In the genomic region with DNA sequence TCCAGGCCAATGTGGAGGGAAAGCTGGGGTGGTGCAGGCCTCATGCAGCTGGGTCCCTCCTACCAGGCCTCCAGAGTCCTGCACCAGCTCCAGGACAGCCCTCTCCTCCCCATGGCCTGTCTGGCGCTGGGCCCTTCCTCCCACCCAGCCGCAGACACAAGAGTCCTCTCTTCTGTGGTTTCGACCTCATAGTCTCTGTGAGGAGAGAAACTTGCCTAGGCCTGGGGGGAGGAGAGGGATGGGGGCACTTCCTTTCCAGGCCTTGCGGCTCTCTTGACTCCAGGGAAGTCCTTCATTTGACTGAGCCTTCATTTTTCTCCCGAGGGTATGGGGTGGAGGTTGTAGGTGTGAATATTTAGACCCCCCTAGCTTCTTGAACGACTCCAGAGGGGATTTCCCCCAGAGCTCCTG, we compare ENCODE assay signal across 8 cellular contexts. TPM values are rescaled to one million over a fixed set of nuclear protein-coding genes. Genes with fewer than 3 reads are reported as not detected.
DNase-seq lines count a peak whose midpoint lies in the region; ATAC-seq, FAIRE-seq and TF ChIP-seq lines count a peak whose summit lies in the region.

No MANE protein-coding gene starts in this region.

- DNase-seq in Kasumi-1 (lab: John Stamatoyannopoulos, UW): peak; percentile 59 to 69
- DNase-seq in caudate nucleus (lab: John Stamatoyannopoulos, UW): peak in 1 of 61 donors; percentile 27
- peak in 1 of 3 donors; percentile 50 for DNase-seq in right lobe of liver
- DNase-seq in transverse colon: peak; percentile 25
- no peak for DNase-seq in NCI-H1930 (lab: John Stamatoyannopoulos, UW)
- DNase-seq in frontal cortex (ENCODE audit: low spot score in 2 of 2): no peak
- no peak for DNase-seq in NCI-H2081 treated with DMSO at 0.1 percent for 48 hours (lab: John Stamatoyannopoulos, UW)
- DNase-seq in stimulated activated CD4-positive, alpha-beta T cell treated with anti-CD3 and anti-CD28 coated beads, Interleukin-2, amount 100 ng/mL, for 24 hours: no peak

- no peak for FAIRE-seq in frontal cortex (lab: Jason Lieb, UNC)

- in situ Hi-C loops in transverse colon (cut with MboI; ENCODE audit: low pct_ligation_motif_present in 1 of 4, low pct_unique_long_range_greater_than_20kb in 1 of 4, low sequenced_read_pairs in 3 of 4): loop anchor here in 1 of 4 donors (25.0 kb wide), 1 partner anchor 251 kb away; a partner anchor contains a TSS

- intact Hi-C loops in right lobe of liver (cut with DNase I) (no loop called here), transverse colon (cut with DNase I; ENCODE audit: low total_unique reads) (no loop called here)

- TF ChIP-seq POLR2A in right lobe of liver (IDR thresholded peaks at IDR 0.05) (no peak), transverse colon (IDR thresholded peaks at IDR 0.05) (no peak)

- WGBS in right lobe of liver (ENCODE audit: insufficient coverage, low coverage, low lambda C conversion rate, missing lambda C conversion rate): 41% methylated on average over 6 of the region's 6 CpGs
- WGBS in transverse colon (ENCODE audit: low coverage in 1 of 2), 2 donors: 50% methylated on average over 6 of the region's 6 CpGs; no CpG with 5 or more reads in 1 of the 2 donors

- H3K27me3 ChIP-seq in right lobe of liver (no peaks in the 10 kb centered on the region), transverse colon (no peaks in the 10 kb centered on the region)

- no peak for TF ChIP-seq CTCF in right lobe of liver (IDR thresholded peaks at IDR 0.05)
- TF ChIP-seq CTCF in transverse colon (IDR thresholded peaks at IDR 0.05): no peak

- peaks cover 0 to 3% (median 0%) of the 10 kb centered on the region in 4 donors for H3K4me1 ChIP-seq in right lobe of liver
- H3K4me1 ChIP-seq in transverse colon: peaks cover 10 to 42% (median 24%) of the 10 kb centered on the region in 4 donors

- H3K9me3 ChIP-seq in right lobe of liver: no peaks in the 10 kb centered on the region
- no peaks in the 10 kb centered on the region for H3K9me3 ChIP-seq in transverse colon

- no peak for TF ChIP-seq EP300 in transverse colon (IDR thresholded peaks at IDR 0.05; ENCODE audit: low read depth)

- H3K27ac ChIP-seq in caudate nucleus (ENCODE audit: low read depth, low read length): peak overlapping the region; percentile 85
- peak overlapping the region; percentile 73 to 90 (median 84) for H3K27ac ChIP-seq in right lobe of liver
- H3K27ac ChIP-seq in transverse colon: peak overlapping the region; percentile 94 to 98 (median 96)

- H3K36me3 ChIP-seq in right lobe of liver (peaks cover 0 to 8% (median 2%) of the 10 kb centered on the region in 4 donors), transverse colon (peaks cover 0 to 23% (median 8%) of the 10 kb centered on the region in 4 donors)

- ATAC-seq in right lobe of liver: peak in 3 of 4 donors; percentile 2 to 5 (median 2)

- peak overlapping the region in 2 of 3 donors; percentile 66 to 82 for H3K4me3 ChIP-seq in right lobe of liver
- peak overlapping the region in 3 of 4 donors; percentile 83 to 98 (median 97) for H3K4me3 ChIP-seq in transverse colon

RNA-seq across cellular contexts. Expression of a gene that starts 2.3 kb away (rescaled TPM):
- total RNA-seq in right lobe of liver (10 to 100 TPM in 4 of 6 experiments, 1 to 10 TPM in 2; 8.7 to 26.0 (median 12.8) TPM), transverse colon (10 to 100 TPM; 59.5 to 91.6 (median 73.1) TPM), frontal cortex (6.9 TPM)

RNA-seq across cellular contexts. Expression of a gene that starts 8.9 kb away (rescaled TPM):
- total RNA-seq in right lobe of liver: 10 to 100 TPM; 42.0 to 96.6 (median 47.6) TPM
- total RNA-seq in transverse colon: 10 to 100 TPM in 2 of 4 donors, 1 to 10 TPM in 1, not detected in 1; 7.5 to 44.3 (median 23.8) TPM
- 13.9 TPM for total RNA-seq in frontal cortex

RNA-seq across cellular contexts. Expression of a gene that starts 23.4 kb away (rescaled TPM):
- total RNA-seq in right lobe of liver (10 to 100 TPM in 2 of 6 experiments, 1 to 10 TPM in 4; 6.2 to 11.4 (median 7.3) TPM), transverse colon (10 to 100 TPM in 3 of 4 donors, under 1 TPM in 1; 1.00 to 67.0 (median 33.6) TPM), frontal cortex (2.0 TPM)

RNA-seq across cellular contexts. Expression of a gene that starts 32.9 kb away (rescaled TPM):
- 10 to 100 TPM; 31.0 to 54.5 (median 44.6) TPM for total RNA-seq in right lobe of liver
- total RNA-seq in transverse colon: 100 to 1,000 TPM in 3 of 4 donors, 10 to 100 TPM in 1; 88.8 to 232 (median 180) TPM
- total RNA-seq in frontal cortex: 2.9 TPM

RNA-seq across cellular contexts. Expression of a gene that starts 44.4 kb away (rescaled TPM):
- total RNA-seq in right lobe of liver (under 1 TPM in 2 of 6 experiments, not detected in 4; 0.10 to 0.12 TPM), transverse colon (1 to 10 TPM in 2 of 4 donors, under 1 TPM in 1, not detected in 1; 0.27 to 5.2 (median 2.1) TPM), frontal cortex (2.4 TPM)

Comparison
In these comparisons a context has a peak if more than half of its experiments do, and no peak if none do; other contexts are left out.
1. DNase-seq: peak in Kasumi-1 (2 of 2) and transverse colon (single experiment); none in NCI-H1930 (0 of 2), frontal cortex (0 of 2), NCI-H2081 treated with DMSO at 0.1 percent for 48 hours (single experiment) and stimulated activated CD4-positive, alpha-beta T cell treated with anti-CD3 and anti-CD28 coated beads, Interleukin-2, amount 100 ng/mL, for 24 hours (0 of 2).
2. Peak in every context shown above with its lines, with median percentiles within 50 percentile points of each other: H3K27ac ChIP-seq.